Comparison of ENCODE assay signal across 17 cellular contexts in genomic region chr2:75592888-75593287, GRCh38. TPM values are rescaled to one million over a fixed set of nuclear protein-coding genes. Genes with fewer than 3 reads are reported as not detected.
DNase-seq lines count a peak whose midpoint lies in the region; ATAC-seq, FAIRE-seq and TF ChIP-seq lines count a peak whose summit lies in the region.
"Had no signal": no experiment of that assay in that cellular context is flagged by ENCODE, and none has a peak within 500 bp of the region (broad histone marks: within the 10 kb centered on the region; RNA-seq: fewer than 3 reads in every experiment).

No MANE protein-coding gene starts in this region.

- H3K4me1 Mint-ChIP-seq in MCF 10A (ENCODE audit: insufficient read depth, unreplicated experiment) = peaks cover 49% of the 10 kb centered on the region
- H3K4me1 Mint-ChIP-seq in astrocyte (ENCODE audit: low read depth, unreplicated experiment) = peaks cover 34% of the 10 kb centered on the region
- H3K4me1 Mint-ChIP-seq: CD14-positive monocyte had no signal

- H3K27me3 ChIP-seq in breast epithelium (no peaks in the 10 kb centered on the region), astrocyte (ENCODE audit: insufficient read depth, low read length) (no peaks in the 10 kb centered on the region), keratinocyte (ENCODE audit: control insufficient read depth, extremely low read depth, insufficient read depth, low read length) (no peaks in the 10 kb centered on the region)

- TF ChIP-seq CTCF in MCF 10A (IDR thresholded peaks at IDR 0.05; ENCODE audit: unreplicated experiment) (no peak), breast epithelium (IDR thresholded peaks at IDR 0.05) (no peak), astrocyte (IDR thresholded peaks at IDR 0.05; ENCODE audit: insufficient read depth, low read depth, low read length) (no peak), keratinocyte (optimal IDR thresholded peaks at IDR 0.05 in 1 of 3, IDR thresholded peaks at IDR 0.05 in 1 of 3, conservative IDR thresholded peaks at IDR 0.05 in 1 of 3; ENCODE audit: extremely low read depth in 1 of 3, insufficient read depth in 2 of 3, low read length in 3 of 3) (no peak)

- H2AFZ ChIP-seq in astrocyte (ENCODE audit: low read depth, low read length) (no peak overlapping the region), keratinocyte (ENCODE audit: control insufficient read depth, low read length) (no peak overlapping the region)

- H4K20me1 ChIP-seq in astrocyte (ENCODE audit: insufficient read depth, low read length) (no peaks in the 10 kb centered on the region), keratinocyte (ENCODE audit: control insufficient read depth, extremely low read depth, insufficient read depth, low read length) (no peaks in the 10 kb centered on the region)

- H3K79me2 ChIP-seq in astrocyte (ENCODE audit: insufficient read depth, low read length) (no peaks in the 10 kb centered on the region), keratinocyte (ENCODE audit: control insufficient read depth, insufficient read depth, low read length) (no peaks in the 10 kb centered on the region)

- H3K9me3 Mint-ChIP-seq in MCF 10A (ENCODE audit: unreplicated experiment) (no peaks in the 10 kb centered on the region), astrocyte (ENCODE audit: unreplicated experiment) (no peaks in the 10 kb centered on the region)

- peak; percentile 48 for DNase-seq in MCF 10A (ENCODE audit: unreplicated experiment)
- DNase-seq in breast epithelium (ENCODE audit: low spot score in 2 of 2) = no peak
- no peak for DNase-seq in astrocyte (ENCODE audit: low read depth)
- no peak for DNase-seq in keratinocyte (ENCODE audit: low read depth, low spot score)
- DNase-seq in Right ventricle myocardium inferior (ENCODE audit: missing footprints) = no peak
- no peak for DNase-seq in NCI-H187 (lab: John Stamatoyannopoulos, UW)
- DNase-seq: 8988T, DMS79 treated with DMSO at 0.1 percent for 48 hours, H7, KBM-7, NCI-H1417 treated with DMSO at 0.1 percent for 48 hours, NCI-H1930, NCI-H226, NCI-H524 treated with DMSO at 0.1 percent for 48 hours had no signal

- H3K4me2 ChIP-seq in astrocyte (ENCODE audit: low read length) (no peak overlapping the region), keratinocyte (ENCODE audit: control insufficient read depth, extremely low read depth, insufficient read depth, low read depth, low read length) (no peak overlapping the region)

- dilution Hi-C loops in keratinocyte (cut with MboI; ENCODE audit: extremely low pct_ligation_motif_present, low sequenced_read_pairs) = no loop called here

- ATAC-seq in Right ventricle myocardium inferior = no peak
- no peak for ATAC-seq in HG03460 (IDR thresholded peaks at IDR 0.05; ENCODE audit: unreplicated experiment)
- no peak for ATAC-seq in HG03196 (IDR thresholded peaks at IDR 0.05; ENCODE audit: unreplicated experiment)

- no peaks in the 10 kb centered on the region for H3K9me3 ChIP-seq in breast epithelium
- H3K9me3 ChIP-seq in astrocyte (ENCODE audit: insufficient read depth, low read depth, low read length) = no peaks in the 10 kb centered on the region
- H3K9me3 ChIP-seq in keratinocyte (ENCODE audit: control insufficient read depth, low read depth, low read length) = no peaks in the 10 kb centered on the region

- no peak for FAIRE-seq in astrocyte (lab: Jason Lieb, UNC)
- peak; percentile 81 for FAIRE-seq in keratinocyte (lab: Jason Lieb, UNC)

- intact Hi-C loops in MCF 10A (cut with micrococcal nuclease) (no loop called here), breast epithelium (cut with DNase I; ENCODE audit: low total_unique reads) (no loop called here), Right ventricle myocardium inferior (cut with DNase I) (no loop called here)

- H3K4me3 ChIP-seq in breast epithelium = no peak overlapping the region
- no peak overlapping the region for H3K4me3 ChIP-seq in astrocyte (ENCODE audit: insufficient read depth, low read depth, low read length)
- H3K4me3 ChIP-seq in keratinocyte (ENCODE audit: control insufficient read depth in 2 of 3, extremely low read depth in 1 of 3, insufficient read depth in 2 of 3, low read depth in 1 of 3, low read length in 3 of 3) = no peak overlapping the region

- H3K4me3 Mint-ChIP-seq in MCF 10A (ENCODE audit: unreplicated experiment) (no peak overlapping the region), astrocyte (ENCODE audit: unreplicated experiment) (no peak overlapping the region)
- H3K4me3 Mint-ChIP-seq: CD14-positive monocyte had no signal

- H3K36me3 Mint-ChIP-seq in MCF 10A (ENCODE audit: insufficient read depth, unreplicated experiment) (no peaks in the 10 kb centered on the region), astrocyte (ENCODE audit: low read depth, unreplicated experiment) (no peaks in the 10 kb centered on the region)
- H3K36me3 Mint-ChIP-seq: CD14-positive monocyte had no signal

- H3K9me1 ChIP-seq in keratinocyte (ENCODE audit: control insufficient read depth, extremely low read depth, insufficient read depth, low read length) = no peaks in the 10 kb centered on the region

- BruUV-seq in MCF 10A (replicated peaks; lab: Mats Ljungman, UMichigan) = no TSS peak

- peak overlapping the region; percentile 72 for H3K27ac Mint-ChIP-seq in MCF 10A (ENCODE audit: low read depth, unreplicated experiment)
- no peak overlapping the region for H3K27ac Mint-ChIP-seq in astrocyte (ENCODE audit: unreplicated experiment)
- H3K27ac Mint-ChIP-seq: CD14-positive monocyte had no signal

- no peaks in the 10 kb centered on the region for H3K27me3 Mint-ChIP-seq in MCF 10A (ENCODE audit: insufficient read depth, unreplicated experiment)
- H3K27me3 Mint-ChIP-seq in astrocyte (ENCODE audit: low read depth, unreplicated experiment) = no peaks in the 10 kb centered on the region

- H3K4me1 ChIP-seq in breast epithelium (no peaks in the 10 kb centered on the region), astrocyte (ENCODE audit: insufficient read depth, low read length) (peaks cover 59% of the 10 kb centered on the region), keratinocyte (ENCODE audit: control insufficient read depth, extremely low read depth, insufficient read depth, low read length) (peaks cover 35% of the 10 kb centered on the region)

- no peaks in the 10 kb centered on the region for H3K36me3 ChIP-seq in breast epithelium
- no peaks in the 10 kb centered on the region for H3K36me3 ChIP-seq in astrocyte (ENCODE audit: insufficient read depth, low read length)
- H3K36me3 ChIP-seq in keratinocyte (ENCODE audit: control insufficient read depth in 2 of 2, extremely low read depth in 1 of 2, insufficient read depth in 2 of 2, low read length in 2 of 2) = no peaks in the 10 kb centered on the region

- peak overlapping the region in 1 of 2 donors; percentile 30 for H3K27ac ChIP-seq in breast epithelium
- peak overlapping the region; percentile 52 for H3K27ac ChIP-seq in astrocyte (ENCODE audit: low read depth, low read length)
- peak overlapping the region; percentile 66 for H3K27ac ChIP-seq in keratinocyte (ENCODE audit: control insufficient read depth, insufficient read depth, low read length)

- CTCF ChIA-PET in MCF 10A (lab: Yijun Ruan, JAX) = interaction anchor here (0.6 to 1.9 kb wide), 4 partner anchors 13 to 53 kb away, joined by 3 to 9 read pairs (median 4); no protein-coding TSS in a partner anchor

- no peak for TF ChIP-seq POLR2A in breast epithelium (IDR thresholded peaks at IDR 0.05)

- POLR2A ChIA-PET in MCF 10A (lab: Yijun Ruan, JAX) = interaction anchor here (0.6 to 3.7 kb wide), 7 partner anchors 9 to 897 kb away, joined by 3 to 44 read pairs (median 6); partner anchors contain the start of gene EVA1A

- H3K9ac ChIP-seq in astrocyte (ENCODE audit: low read length) (no peak overlapping the region), keratinocyte (ENCODE audit: control insufficient read depth, extremely low read depth, insufficient read depth, low read length) (no peak overlapping the region)

RNA-seq across cellular contexts. Expression of gene EVA1A, which starts 32.1 kb away (rescaled TPM):
- total RNA-seq in MCF 10A (2022) = 7.6 and 14.4 TPM in 2 replicates
- total RNA-seq in breast epithelium = 10 to 100 TPM in 1 of 3 donors, 1 to 10 TPM in 1, not detected in 1; 5.2 to 10.4 TPM
- total RNA-seq in astrocyte = 19.0 and 28.6 TPM in 2 replicates
- polyA plus RNA-seq in keratinocyte = 11.5 to 14.6 TPM (median 12.5 TPM) in 3 replicates
- polyA plus RNA-seq in keratinocyte (2011; ENCODE audit: low read depth) = 3.2 TPM
- 10.1 and 17.4 TPM in 2 replicates for polyA plus RNA-seq in keratinocyte (2011; cell fraction: cytosol; rRNA removed)
- polyA plus RNA-seq in keratinocyte (2011; cell fraction: nucleus; rRNA removed) = 9.9 and 13.2 TPM in 2 replicates
- 2.5 and 23.9 TPM in 2 replicates for polyA plus RNA-seq in keratinocyte (2012; ENCODE audit: low replicate concordance)
- 18.1 to 32.8 TPM (median 21.6 TPM) in 3 replicates for polyA minus RNA-seq in keratinocyte
- 24.7 TPM for polyA minus RNA-seq in keratinocyte (2011; cell fraction: cytosol; rRNA and poly(A)+ RNA removed)
- polyA minus RNA-seq in keratinocyte (2011; cell fraction: nucleus; rRNA and poly(A)+ RNA removed) = 13.8 and 15.4 TPM in 2 replicates
- 0.84 TPM for total RNA-seq in Right ventricle myocardium inferior
- polyA plus RNA-seq: CD14-positive monocyte had no signal

RNA-seq across cellular contexts. Expression of gene MRPL19, which starts 53.7 kb away (rescaled TPM):
- 49.1 and 65.4 TPM in 2 replicates for total RNA-seq in MCF 10A (2022)
- total RNA-seq in breast epithelium = 10 to 100 TPM; 26.5 to 32.0 (median 28.5) TPM
- total RNA-seq in astrocyte = 56.1 and 58.8 TPM in 2 replicates
- 32.8 to 84.0 TPM (median 47.0 TPM) in 3 replicates for polyA plus RNA-seq in keratinocyte
- 34.1 TPM for polyA plus RNA-seq in keratinocyte (2011; ENCODE audit: low read depth)
- 47.6 and 82.0 TPM in 2 replicates for polyA plus RNA-seq in keratinocyte (2011; cell fraction: cytosol; rRNA removed)
- polyA plus RNA-seq in keratinocyte (2011; cell fraction: nucleus; rRNA removed) = 21.3 and 32.9 TPM in 2 replicates
- 24.2 and 48.1 TPM in 2 replicates for polyA plus RNA-seq in keratinocyte (2012; ENCODE audit: low replicate concordance)
- polyA minus RNA-seq in keratinocyte = 4.8 to 45.0 TPM (median 16.1 TPM) in 3 replicates
- 34.3 TPM for polyA minus RNA-seq in keratinocyte (2011; cell fraction: cytosol; rRNA and poly(A)+ RNA removed)
- 15.8 and 17.8 TPM in 2 replicates for polyA minus RNA-seq in keratinocyte (2011; cell fraction: nucleus; rRNA and poly(A)+ RNA removed)
- 53.9 TPM for total RNA-seq in Right ventricle myocardium inferior
